In the genomic region with DNA sequence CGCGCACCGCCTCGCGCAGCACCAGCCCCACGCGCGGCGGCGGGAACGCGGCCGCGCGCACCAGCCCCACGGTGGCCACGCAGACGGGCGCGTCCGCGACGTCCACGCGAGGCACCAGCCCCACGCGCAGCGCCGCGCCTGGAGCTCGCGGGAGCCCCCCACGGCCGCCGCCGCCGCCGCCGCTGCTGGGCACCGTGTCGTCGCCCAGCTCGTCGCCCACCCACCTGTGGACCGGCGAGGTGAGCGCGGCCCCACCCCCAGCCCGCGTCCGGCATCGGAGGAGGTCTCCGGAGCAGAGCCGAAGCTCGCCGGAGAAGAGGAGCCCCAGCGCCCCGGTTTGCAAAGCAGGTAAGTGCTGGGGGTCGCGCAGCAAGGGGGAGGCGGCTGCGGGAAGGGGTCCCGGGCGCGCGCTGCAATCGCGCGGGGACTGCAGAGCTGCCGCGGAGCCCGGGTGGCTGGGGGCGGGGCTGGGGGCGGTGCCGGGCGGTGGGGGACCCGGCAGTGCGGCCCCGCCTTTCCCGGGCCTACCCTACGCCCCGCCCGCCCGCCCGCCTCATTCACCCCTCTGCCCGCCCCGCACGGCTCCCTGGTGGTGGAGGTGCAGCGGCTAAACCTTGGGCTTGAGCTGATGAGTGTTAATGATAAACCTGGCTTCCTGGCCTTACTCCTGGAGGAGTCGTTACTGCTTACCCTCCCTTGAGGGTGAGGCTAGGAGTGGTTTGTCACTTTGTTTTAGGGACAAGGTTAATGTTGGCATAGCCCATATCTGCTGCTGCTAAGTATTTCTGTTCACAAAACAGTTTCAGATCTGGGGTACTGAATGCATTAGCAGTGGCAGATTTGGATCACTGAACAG, we compare ENCODE assay signal across 8 cellular contexts. TPM values are rescaled to one million over a fixed set of nuclear protein-coding genes. Genes with fewer than 3 reads are reported as not detected.
DNase-seq lines count a peak whose midpoint lies in the region; ATAC-seq and TF ChIP-seq lines count a peak whose summit lies in the region.

No MANE protein-coding gene starts in this region.

- peak overlapping the region; percentile 98 for H3K4me2 ChIP-seq in fibroblast of lung (ENCODE audit: extremely low read depth, insufficient read depth, low read length)

- H3K27me3 Mint-ChIP-seq in natural killer cell treated with Interleukin-12 subunit alpha and Interleukin-12 subunit beta and Interleukin-15 and Interleukin-18, amount 100 ng/mL, for 72 hours, result no peaks in the 10 kb centered on the region

- H3K4me3 Mint-ChIP-seq in natural killer cell treated with Interleukin-12 subunit alpha and Interleukin-12 subunit beta and Interleukin-15 and Interleukin-18, amount 100 ng/mL, for 72 hours, result peak overlapping the region; percentile 93

- CTCF ChIA-PET in Panc1 (lab: Charles Lee), result interaction anchor here (0.7 kb wide), 1 partner anchor 254 kb away, joined by 11 read pairs; no protein-coding TSS in a partner anchor

- DNase-seq in Daoy (ENCODE audit: low read depth) (peak; percentile 80), KBM-7 (peak; percentile 71), Panc1 (ENCODE audit: low read depth, low spot score) (no peak), fibroblast of lung (ENCODE audit: low read depth in 2 of 2) (peak; percentile 35 to 51)
- peak; percentile 70 to 79 for DNase-seq in activated T-helper 1 cell treated with anti-CD3 and anti-CD28 coated beads, Interleukin-2, amount 50 U/mL, for 16 hours (ENCODE audit: low read depth in 1 of 2, low spot score in 1 of 2)
- DNase-seq in natural killer cell treated with Interleukin-12 subunit alpha and Interleukin-12 subunit beta and Interleukin-15 and Interleukin-18, amount 100 ng/mL, for 72 hours (ENCODE audit: low spot score), result peak; percentile 76
- DNase-seq in stimulated activated naive CD8-positive, alpha-beta T cell treated with anti-CD3 and anti-CD28 coated beads, Interleukin-15, Interleukin-2, amounts not matched to agents 100 U/mL and 50 U/mL, for 24 hours, result peak; percentile 87

- H3K4me3 ChIP-seq in Panc1 (ENCODE audit: low read depth in 2 of 2, low read length in 2 of 2) (peak overlapping the region; percentile 79 to 87), fibroblast of lung (replicated peaks in 1 of 4; ENCODE audit: control extremely low read depth in 1 of 4, insufficient read depth in 1 of 4, low read depth in 3 of 4, low read length in 4 of 4) (peak overlapping the region; percentile 47 to 94 (median 88))

- POLR2A ChIA-PET in Panc1 (lab: Charles Lee), result no interaction called here

- in situ Hi-C loops in KBM-7 (cut with MboI; ENCODE audit: low pct_unique_long_range_greater_than_20kb, low sequenced_read_pairs) (no loop called here), Panc1 (cut with HindIII; ENCODE audit: low pct_unique_long_range_greater_than_20kb, low sequenced_read_pairs) (no loop called here)

- H3K27ac ChIP-seq in Panc1 (ENCODE audit: low read length) (peak overlapping the region; percentile 90), fibroblast of lung (ENCODE audit: insufficient read depth, low read length) (no peak overlapping the region)

- peak overlapping the region; percentile 61 to 85 for H3K27ac Mint-ChIP-seq in natural killer cell treated with Interleukin-12 subunit alpha and Interleukin-12 subunit beta and Interleukin-15 and Interleukin-18, amount 100 ng/mL, for 72 hours

- no peak for TF ChIP-seq CTCF in Panc1 (IDR thresholded peaks at IDR 0.05)
- no peak for TF ChIP-seq CTCF in fibroblast of lung (conservative IDR thresholded peaks at IDR 0.05 in 1 of 2, IDR thresholded peaks at IDR 0.05 in 1 of 2; ENCODE audit: low read depth in 1 of 2, low read length in 2 of 2)

- peak overlapping the region; percentile 100 for H2AFZ ChIP-seq in fibroblast of lung (ENCODE audit: low read length)

- H3K27me3 ChIP-seq in Panc1 (ENCODE audit: control insufficient read depth, insufficient read depth, low read length) (no peaks in the 10 kb centered on the region), fibroblast of lung (ENCODE audit: control insufficient read depth, insufficient read depth, low read length) (no peaks in the 10 kb centered on the region)

- ATAC-seq in GM21737 (IDR thresholded peaks at IDR 0.05; ENCODE audit: unreplicated experiment) (peak; percentile 70), Panc1 (peak; percentile 81)
- peak; percentile 82 to 85 for ATAC-seq in natural killer cell treated with Interleukin-12 subunit alpha and Interleukin-12 subunit beta and Interleukin-15 and Interleukin-18, amount 100 ng/mL, for 72 hours
- ATAC-seq in stimulated activated naive CD8-positive, alpha-beta T cell treated with anti-CD3 and anti-CD28 coated beads, Interleukin-15, Interleukin-2, amounts not matched to agents 100 U/mL and 50 U/mL, for 24 hours, result peak; percentile 64

- H4K20me1 ChIP-seq in fibroblast of lung (ENCODE audit: control insufficient read depth, extremely low read depth, insufficient read depth, low read length), result no peaks in the 10 kb centered on the region

- H3K36me3 Mint-ChIP-seq in natural killer cell treated with Interleukin-12 subunit alpha and Interleukin-12 subunit beta and Interleukin-15 and Interleukin-18, amount 100 ng/mL, for 72 hours, result no peaks in the 10 kb centered on the region

- H3K36me3 ChIP-seq in Panc1 (ENCODE audit: control insufficient read depth, insufficient read depth, low read length) (no peaks in the 10 kb centered on the region; the same call in 1 of the 2 replicates), fibroblast of lung (ENCODE audit: control insufficient read depth, insufficient read depth, low read length) (no peaks in the 10 kb centered on the region)

- H3K9me3 Mint-ChIP-seq in natural killer cell treated with Interleukin-12 subunit alpha and Interleukin-12 subunit beta and Interleukin-15 and Interleukin-18, amount 100 ng/mL, for 72 hours, result no peaks in the 10 kb centered on the region

- H3K9me3 ChIP-seq in Panc1 (ENCODE audit: control insufficient read depth, insufficient read depth, low read depth, low read length), result no peaks in the 10 kb centered on the region
- no peaks in the 10 kb centered on the region for H3K9me3 ChIP-seq in fibroblast of lung (ENCODE audit: control insufficient read depth, insufficient read depth, low read depth, low read length)

- H3K4me1 Mint-ChIP-seq in natural killer cell treated with Interleukin-12 subunit alpha and Interleukin-12 subunit beta and Interleukin-15 and Interleukin-18, amount 100 ng/mL, for 72 hours (ENCODE audit: low read depth in 2 of 2), result peaks cover 13 to 16% of the 10 kb centered on the region in 2 donors

- H3K9ac ChIP-seq in fibroblast of lung (ENCODE audit: insufficient read depth, low read length), result peak overlapping the region; percentile 30

- H3K79me2 ChIP-seq in fibroblast of lung (ENCODE audit: control insufficient read depth, insufficient read depth, low read length), result no peaks in the 10 kb centered on the region

- intact Hi-C loops in Panc1 (cut with micrococcal nuclease; ENCODE audit: unreplicated experiment), result no loop called here

- H3K4me1 ChIP-seq in Panc1 (ENCODE audit: control insufficient read depth, insufficient read depth, low read length), result peaks cover 26% of the 10 kb centered on the region
- H3K4me1 ChIP-seq in fibroblast of lung (ENCODE audit: control insufficient read depth, extremely low read depth, insufficient read depth, low read length), result no peaks in the 10 kb centered on the region

- no TSS peak for BruUV-seq in Panc1 (replicated peaks; lab: Mats Ljungman, UMichigan)

RNA-seq across cellular contexts. Expression of a gene that starts 0.9 kb away (rescaled TPM):
- 1.4 and 2.1 TPM in 2 replicates for total RNA-seq in Daoy (2014; rRNA removed; shearing (Covaris generic))
- total RNA-seq in Panc1 (2021; ENCODE audit: unreplicated experiment), result 7.8 TPM
- polyA plus RNA-seq in Panc1 (2012; ENCODE audit: insufficient read length), result 6.8 TPM
- total RNA-seq in fibroblast of lung, result 1.8 and 2.8 TPM in 2 replicates
- polyA plus RNA-seq in fibroblast of lung, result 0.59 and 0.73 TPM in 2 replicates
- polyA plus RNA-seq in fibroblast of lung (2012), result 0.85 and 1.1 TPM in 2 replicates
- 0.48 and 1.7 TPM in 2 replicates for polyA minus RNA-seq in fibroblast of lung (ENCODE audit: low replicate concordance)
- 1 to 10 TPM; 1.5 to 3.0 TPM for total RNA-seq in natural killer cell treated with Interleukin-12 subunit alpha and Interleukin-12 subunit beta and Interleukin-15 and Interleukin-18, amount 100 ng/mL, for 72 hours
